Comparison of ENCODE assay signal across 8 cellular contexts in the genomic region with DNA sequence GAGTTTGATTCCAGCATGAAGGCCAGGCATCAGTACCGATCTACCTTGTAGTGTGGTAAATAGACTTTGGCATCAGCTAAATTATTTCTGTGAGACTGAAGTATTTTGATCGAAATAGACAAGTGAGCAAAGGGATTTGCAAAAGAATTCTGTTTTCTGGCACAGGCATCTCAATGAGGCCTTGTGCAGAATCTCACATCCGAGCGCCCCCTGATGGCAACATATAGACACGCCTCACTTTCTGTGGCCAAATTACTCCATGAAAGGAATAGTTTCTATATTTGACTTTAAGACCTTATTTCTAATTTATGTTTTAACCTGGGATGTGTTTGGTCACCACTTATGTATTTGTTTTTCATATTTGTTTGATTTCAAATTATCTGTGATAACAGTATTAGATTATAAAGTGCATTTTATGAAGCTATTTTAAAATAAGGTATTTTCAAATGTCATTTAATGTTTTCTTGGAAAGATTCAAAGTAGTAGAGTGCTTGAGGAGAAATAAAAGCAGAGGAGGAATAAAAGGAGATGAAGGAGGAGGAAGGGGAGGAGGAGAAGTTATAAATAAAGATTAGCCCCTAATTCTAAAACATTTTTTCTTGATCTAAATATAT.
DNase-seq lines count a peak whose midpoint lies in the region; ATAC-seq and TF ChIP-seq lines count a peak whose summit lies in the region.

No MANE protein-coding gene starts in this region.

- intact Hi-C loops in dorsolateral prefrontal cortex (cut with DNase I): no loop called here

- no peak overlapping the region for H3K4me3 ChIP-seq in GM12864 (ENCODE audit: low read depth, low read length)
- H3K4me3 ChIP-seq in dorsolateral prefrontal cortex: peak overlapping the region in 6 of 59 donors; percentile 4 to 30 (median 20)

- no peak for DNase-seq in AG09319 (ENCODE audit: extremely low read depth, low read depth)
- DNase-seq in GM12864 (ENCODE audit: low read depth): no peak
- peak; percentile 20 for DNase-seq in NCI-H226
- DNase-seq in dorsolateral prefrontal cortex: peak; percentile 36 to 84 (median 70)
- peak in 48 of 56 donors; percentile 1 to 86 (median 34) for DNase-seq in nucleus accumbens (lab: John Stamatoyannopoulos, UW)

- peak overlapping the region in 32 of 59 donors; percentile 4 to 72 (median 46) for H3K27ac ChIP-seq in dorsolateral prefrontal cortex

- ATAC-seq in GM21390 (IDR thresholded peaks at IDR 0.05; ENCODE audit: unreplicated experiment) (no peak), GM19463 (IDR thresholded peaks at IDR 0.05; ENCODE audit: unreplicated experiment) (no peak), HG03460 (IDR thresholded peaks at IDR 0.05; ENCODE audit: unreplicated experiment) (no peak)

- H3K27me3 ChIP-seq in dorsolateral prefrontal cortex: no peaks in the 10 kb centered on the region

- TF ChIP-seq CTCF in AG09319 (IDR thresholded peaks at IDR 0.05; ENCODE audit: low read depth, low read length) (peak; percentile 30), GM12864 (IDR thresholded peaks at IDR 0.05; ENCODE audit: low read depth, low read length, missing control alignments) (peak; percentile 69), dorsolateral prefrontal cortex (IDR thresholded peaks at IDR 0.05 in 54 of 56, conservative IDR thresholded peaks at IDR 0.05 in 2 of 56; ENCODE audit: low read depth in 1 of 56, partially characterized antibody in 56 of 56) (peak; percentile 70 to 90 (median 81))

Comparison
In these comparisons a context has a peak if more than half of its experiments do, and no peak if none do; other contexts are left out.
1. DNase-seq: peak in NCI-H226 (single experiment), dorsolateral prefrontal cortex (10 of 10) and nucleus accumbens (48 of 56); none in AG09319 (single experiment) and GM12864 (single experiment).
2. CTCF ChIP-seq: peak in every context shown above with its lines; median percentile 81 in dorsolateral prefrontal cortex; 69 in GM12864; 30 in AG09319.